Comparison of ENCODE assay signal across 1 cellular context in the genomic region with DNA sequence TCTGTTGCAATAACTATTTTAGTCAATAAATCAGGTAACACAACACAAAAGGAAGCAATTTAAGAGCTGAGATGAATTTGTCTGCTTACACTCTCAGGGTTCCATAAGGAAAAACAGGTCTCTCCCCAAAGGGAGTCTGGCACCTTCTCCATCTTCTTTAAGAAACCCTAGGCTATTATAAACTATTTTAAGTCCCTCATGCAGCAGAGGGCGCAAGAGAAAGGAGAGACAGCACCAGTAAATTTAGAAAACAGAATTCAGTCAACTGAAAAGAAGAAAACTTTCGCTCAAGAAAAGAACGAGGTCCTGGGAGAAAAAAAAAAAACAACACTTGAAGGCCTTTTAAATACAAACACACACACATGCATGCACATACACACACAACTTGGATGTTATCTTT.
TF ChIP-seq lines count a peak whose summit lies in the region.

No MANE protein-coding gene starts in this region.

TF ChIP-seq in HepG2, 621 proteins besides CTCF, POLR2A, EP300 and RAD21:
- TF ChIP-seq ZNF496 (CRISPR knock-in tag; IDR thresholded peaks at IDR 0.05; ENCODE audit: insufficient replicate concordance) (no peak), SMC3 (IDR thresholded peaks at IDR 0.05; ENCODE audit: low read length) (peak; percentile 65), ZBTB7A (CRISPR knock-in tag; IDR thresholded peaks at IDR 0.05) (no peak), MEF2D (CRISPR knock-in tag; IDR thresholded peaks at IDR 0.05) (no peak), STAG1 (CRISPR knock-in tag; IDR thresholded peaks at IDR 0.05) (peak; percentile 67), TAF1 (CRISPR knock-in tag; IDR thresholded peaks at IDR 0.05) (no peak), FOXJ3 (CRISPR knock-in tag; IDR thresholded peaks at IDR 0.05; ENCODE audit: borderline replicate concordance) (no peak), YEATS2 (CRISPR knock-in tag; IDR thresholded peaks at IDR 0.05; ENCODE audit: borderline replicate concordance) (no peak), NR3C1 (CRISPR knock-in tag; IDR thresholded peaks at IDR 0.05) (no peak), KDM3A (CRISPR knock-in tag; IDR thresholded peaks at IDR 0.05; ENCODE audit: low read depth) (no peak), ZNF556 (CRISPR knock-in tag; IDR thresholded peaks at IDR 0.05; ENCODE audit: borderline replicate concordance) (no peak), ZNF335 (CRISPR knock-in tag; IDR thresholded peaks at IDR 0.05) (no peak)
- TF ChIP-seq, protein P1, sequence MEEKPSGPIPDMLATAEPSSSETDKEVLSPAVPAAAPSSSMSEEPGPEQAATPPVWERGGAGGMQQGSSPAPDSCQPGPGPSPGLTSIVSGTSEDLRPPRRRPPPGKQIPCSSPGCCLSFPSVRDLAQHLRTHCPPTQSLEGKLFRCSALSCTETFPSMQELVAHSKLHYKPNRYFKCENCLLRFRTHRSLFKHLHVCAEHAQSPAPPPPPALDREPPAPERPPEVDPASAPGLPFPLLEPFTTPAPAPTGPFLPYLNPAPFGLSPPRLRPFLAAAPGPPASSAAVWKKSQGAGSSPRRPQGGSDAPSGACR (CRISPR knock-in tag; IDR thresholded peaks at IDR 0.05), result no peak
